ENCODE assay signal across 18 cellular contexts in genomic region chr1:117147341-117147831, GRCh38. TPM values are rescaled to one million over a fixed set of nuclear protein-coding genes. Genes with fewer than 3 reads are reported as not detected.
DNase-seq lines count a peak whose midpoint lies in the region; ATAC-seq, FAIRE-seq and TF ChIP-seq lines count a peak whose summit lies in the region.
"Had no signal": no experiment of that assay in that cellular context is flagged by ENCODE, and none has a peak within 500 bp of the region (broad histone marks: within the 10 kb centered on the region; RNA-seq: fewer than 3 reads in every experiment).

No MANE protein-coding gene starts in this region.

- H3K27ac ChIP-seq in ACC112 (ENCODE audit: low read depth, low read length) (peak overlapping the region; percentile 83), astrocyte (ENCODE audit: low read depth, low read length) (peak overlapping the region; percentile 88)
- H3K27ac ChIP-seq: neural progenitor cell, upper lobe of left lung had no signal

- peak overlapping the region; percentile 67 for H3K9ac ChIP-seq in astrocyte (ENCODE audit: low read length)
- H3K9ac ChIP-seq: neural progenitor cell had no signal

- H3K36me3 ChIP-seq in ACC112 (ENCODE audit: insufficient read depth, low read length) (no peaks in the 10 kb centered on the region), astrocyte (ENCODE audit: insufficient read depth, low read length) (no peaks in the 10 kb centered on the region)
- H3K36me3 ChIP-seq: neural progenitor cell, upper lobe of left lung had no signal

- TF ChIP-seq CTCF in HFFc6 (IDR thresholded peaks at IDR 0.05), result no peak
- TF ChIP-seq CTCF in astrocyte (IDR thresholded peaks at IDR 0.05; ENCODE audit: insufficient read depth, low read depth, low read length), result no peak
- TF ChIP-seq CTCF in nephron (IDR thresholded peaks at IDR 0.05; ENCODE audit: unreplicated experiment in 3 of 3), result no peak

- H3K4me1 ChIP-seq in ACC112 (ENCODE audit: control insufficient read depth, insufficient read depth, low read length, unreplicated experiment) (peaks cover 23% of the 10 kb centered on the region), astrocyte (ENCODE audit: insufficient read depth, low read length) (peaks cover 21% of the 10 kb centered on the region)
- H3K4me1 ChIP-seq: neural progenitor cell, upper lobe of left lung had no signal

- H3K4me1 Mint-ChIP-seq in HFFc6 (ENCODE audit: low read depth) (peaks cover 76% of the 10 kb centered on the region), astrocyte (ENCODE audit: low read depth, unreplicated experiment) (peaks cover 22% of the 10 kb centered on the region), nephron (peaks cover 37% of the 10 kb centered on the region)
- H3K4me1 Mint-ChIP-seq: activated CD4-positive, alpha-beta T cell treated with anti-CD3 and anti-CD28 coated beads, Interleukin-2, amount 10 ng/mL, durations not matched to agents 7 days and 5 days had no signal

- H3K4me2 ChIP-seq in astrocyte (ENCODE audit: low read length), result peak overlapping the region; percentile 72
- H3K4me2 ChIP-seq: neural progenitor cell had no signal

- H3K27me3 ChIP-seq in ACC112 (ENCODE audit: insufficient read depth, low read length), result no peaks in the 10 kb centered on the region
- H3K27me3 ChIP-seq in astrocyte (ENCODE audit: insufficient read depth, low read length), result no peaks in the 10 kb centered on the region
- H3K27me3 ChIP-seq: neural progenitor cell, upper lobe of left lung had no signal

- DNase-seq in HFFc6 (no peak), astrocyte (ENCODE audit: low read depth) (no peak)
- no peak for DNase-seq in activated T-cell treated with anti-CD3 and anti-CD28 coated beads, Interleukin-2, amount 50 U/mL, for 1 hour
- no peak for DNase-seq in effector CD4-positive, alpha-beta T cell
- DNase-seq in activated CD4-positive, CD25-positive, alpha-beta regulatory T cell (lab: John Stamatoyannopoulos, UW), result no peak
- DNase-seq: activated CD4-positive, alpha-beta T cell treated with anti-CD3 and anti-CD28 coated beads, Interleukin-2, amount 10 ng/mL, durations not matched to agents 7 days and 5 days; activated CD8-positive, alpha-beta memory T cell treated with anti-CD3 and anti-CD28 coated beads, Interleukin-2, amount 50 U/mL, for 48 hours; effector memory CD8-positive, alpha-beta T cell; NCI-H2081 treated with DMSO at 0.1 percent for 48 hours; retina; stimulated activated naive CD4-positive, alpha-beta T cell; upper lobe of left lung had no signal

- H4K20me1 ChIP-seq in astrocyte (ENCODE audit: insufficient read depth, low read length), result no peaks in the 10 kb centered on the region

- no peaks in the 10 kb centered on the region for H3K9me3 ChIP-seq in astrocyte (ENCODE audit: insufficient read depth, low read depth, low read length)
- H3K9me3 ChIP-seq: upper lobe of left lung had no signal

- H3K9me3 Mint-ChIP-seq in HFFc6, result peaks cover 9% of the 10 kb centered on the region; the same call in 1 of the 2 replicates
- peaks cover 6% of the 10 kb centered on the region for H3K9me3 Mint-ChIP-seq in astrocyte (ENCODE audit: unreplicated experiment)
- no peaks in the 10 kb centered on the region for H3K9me3 Mint-ChIP-seq in nephron
- H3K9me3 Mint-ChIP-seq: effector memory CD8-positive, alpha-beta T cell had no signal

- H3K27me3 Mint-ChIP-seq in HFFc6 (ENCODE audit: insufficient read depth) (no peaks in the 10 kb centered on the region; the same call in 1 of the 2 replicates), astrocyte (ENCODE audit: low read depth, unreplicated experiment) (no peaks in the 10 kb centered on the region), nephron (ENCODE audit: low read depth) (peaks cover 4% of the 10 kb centered on the region)

- no peak overlapping the region for H2AFZ ChIP-seq in ACC112 (ENCODE audit: low read length, unreplicated experiment)
- H2AFZ ChIP-seq in astrocyte (ENCODE audit: low read depth, low read length), result no peak overlapping the region
- H2AFZ ChIP-seq: neural progenitor cell had no signal

- ATAC-seq in HG02759 (IDR thresholded peaks at IDR 0.05; ENCODE audit: unreplicated experiment), result no peak
- ATAC-seq: effector memory CD8-positive, alpha-beta T cell had no signal

- peak; percentile 49 for FAIRE-seq in astrocyte (lab: Jason Lieb, UNC)
- FAIRE-seq: keratinocyte had no signal

- H3K4me3 Mint-ChIP-seq in HFFc6 (peak overlapping the region; percentile 81), astrocyte (ENCODE audit: unreplicated experiment) (no peak overlapping the region), nephron (peak overlapping the region in 2 of 3 experiments; percentile 11 to 49)
- H3K4me3 Mint-ChIP-seq: activated CD4-positive, alpha-beta T cell treated with anti-CD3 and anti-CD28 coated beads, Interleukin-2, amount 10 ng/mL, durations not matched to agents 7 days and 5 days; effector memory CD8-positive, alpha-beta T cell; neural progenitor cell had no signal

- peaks cover 7% of the 10 kb centered on the region; the same call in 1 of the 2 replicates for H3K36me3 Mint-ChIP-seq in HFFc6 (ENCODE audit: low read depth)
- no peaks in the 10 kb centered on the region for H3K36me3 Mint-ChIP-seq in astrocyte (ENCODE audit: low read depth, unreplicated experiment)
- no peaks in the 10 kb centered on the region for H3K36me3 Mint-ChIP-seq in nephron (ENCODE audit: low read depth)
- H3K36me3 Mint-ChIP-seq: neural progenitor cell had no signal

- H3K4me3 ChIP-seq in ACC112 (ENCODE audit: low read depth, low read length) (no peak overlapping the region), astrocyte (ENCODE audit: insufficient read depth, low read depth, low read length) (peak overlapping the region; percentile 3)
- H3K4me3 ChIP-seq: neural progenitor cell, upper lobe of left lung had no signal

- H3K79me2 ChIP-seq in ACC112 (ENCODE audit: control insufficient read depth, insufficient read depth, low read length, unreplicated experiment), result no peaks in the 10 kb centered on the region
- H3K79me2 ChIP-seq in astrocyte (ENCODE audit: insufficient read depth, low read length), result no peaks in the 10 kb centered on the region

- peak overlapping the region; percentile 93 for H3K27ac Mint-ChIP-seq in HFFc6
- H3K27ac Mint-ChIP-seq in astrocyte (ENCODE audit: unreplicated experiment), result peak overlapping the region; percentile 48
- peak overlapping the region; percentile 5 to 34 (median 25) for H3K27ac Mint-ChIP-seq in nephron
- H3K27ac Mint-ChIP-seq: activated CD4-positive, alpha-beta T cell treated with anti-CD3 and anti-CD28 coated beads, Interleukin-2, amount 10 ng/mL, durations not matched to agents 7 days and 5 days; effector memory CD8-positive, alpha-beta T cell; neural progenitor cell had no signal

RNA-seq across cellular contexts. Expression of gene TRIM45, which starts 25.8 kb away (rescaled TPM):
- total RNA-seq in HFFc6 (2021; fragmentation: NEBNext Ultra II Directional; extraction: Animal tissue kit (Norgen Biotek cat#: 25700)), result 1 to 10 TPM; 2.1 to 4.4 (median 3.6) TPM
- 2.5 and 3.1 TPM in 2 replicates for total RNA-seq in astrocyte
- total RNA-seq: OCI-LY7 had no signal

Comparison
In these comparisons a context has a peak if more than half of its experiments do, and no peak if none do; other contexts are left out.
1. H3K27ac Mint-ChIP-seq: peak in every context shown above with its lines; median percentile 93 in HFFc6; 48 in astrocyte; 25 in nephron.